ENCODE assay signal across 9 cellular contexts in the genomic region with DNA sequence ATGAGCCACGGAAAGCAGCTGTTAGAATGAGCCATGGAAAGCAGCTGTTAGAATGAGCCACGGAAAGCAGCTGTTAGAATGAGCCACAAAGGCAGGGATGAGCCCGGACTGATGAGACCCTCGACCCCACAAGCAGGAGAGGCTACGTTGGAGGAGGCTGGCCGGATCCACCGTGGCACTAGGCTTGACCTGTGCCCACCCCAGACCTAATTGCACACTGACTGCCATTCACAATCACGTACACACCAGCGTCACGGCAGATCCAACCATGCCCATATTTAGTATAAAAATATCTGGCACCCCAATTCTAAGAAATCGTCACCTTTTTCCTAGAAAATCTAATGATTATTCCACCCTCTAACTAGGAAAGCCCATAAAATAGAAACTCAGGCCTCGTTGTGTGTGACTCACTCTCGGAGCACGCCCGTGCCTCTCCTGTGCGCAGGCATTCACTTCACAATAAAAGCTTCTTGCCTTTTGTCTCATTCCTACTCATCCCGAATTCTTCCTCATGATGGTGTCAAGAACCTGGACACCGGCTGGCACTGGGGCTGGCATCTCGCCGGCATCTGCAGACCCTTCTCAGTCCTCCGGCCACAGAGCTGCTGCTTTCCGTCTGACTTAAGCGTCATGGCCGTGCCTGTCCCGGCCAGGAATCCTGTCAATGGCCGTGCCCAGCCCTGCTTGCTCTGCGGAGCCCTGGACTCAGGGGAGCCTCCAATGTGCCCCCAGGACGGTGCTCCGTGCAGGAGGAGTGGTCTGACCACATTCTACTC. TPM values are rescaled to one million over a fixed set of nuclear protein-coding genes. Genes with fewer than 3 reads are reported as not detected.
A peak's percentile ranks its signal among the peaks of the same experiment; 100 is the strongest.
DNase-seq lines count a peak whose midpoint lies in the region; ATAC-seq, FAIRE-seq and TF ChIP-seq lines count a peak whose summit lies in the region.
"Had no signal": no experiment of that assay in that cellular context is flagged by ENCODE, and none has a peak within 500 bp of the region (broad histone marks: within the 10 kb centered on the region; RNA-seq: fewer than 3 reads in every experiment).

No MANE protein-coding gene starts in this region.

- H3K27ac Mint-ChIP-seq in T-helper 2 cell treated with Interferon-gamma antibody and Interleukin-4, amounts not matched to agents 5 μg/mL and 100 μg/mL, for 36 hours = peak overlapping the region; percentile 27
- H3K27ac Mint-ChIP-seq in astrocyte (ENCODE audit: unreplicated experiment) = no peak overlapping the region

- H3K9ac ChIP-seq in astrocyte (ENCODE audit: low read length) = peak overlapping the region; percentile 62
- peak overlapping the region; percentile 74 for H3K9ac ChIP-seq in keratinocyte (ENCODE audit: control insufficient read depth, extremely low read depth, insufficient read depth, low read length)

- H3K4me3 ChIP-seq in astrocyte (ENCODE audit: insufficient read depth, low read depth, low read length) (peak overlapping the region; percentile 50), keratinocyte (ENCODE audit: control insufficient read depth in 2 of 3, extremely low read depth in 1 of 3, insufficient read depth in 2 of 3, low read depth in 1 of 3, low read length in 3 of 3) (peak overlapping the region in 2 of 3 experiments; percentile 65 to 67), urinary bladder (ENCODE audit: low read depth, low read length) (peak overlapping the region; percentile 4)

- H3K4me2 ChIP-seq in astrocyte (ENCODE audit: low read length) (peak overlapping the region; percentile 88), keratinocyte (ENCODE audit: control insufficient read depth, extremely low read depth, insufficient read depth, low read depth, low read length) (peak overlapping the region; percentile 91)

- H2AFZ ChIP-seq in astrocyte (ENCODE audit: low read depth, low read length) (peak overlapping the region; percentile 93), keratinocyte (ENCODE audit: control insufficient read depth, low read length) (peak overlapping the region; percentile 94)

- H3K27ac ChIP-seq in astrocyte (ENCODE audit: low read depth, low read length) (no peak overlapping the region), keratinocyte (ENCODE audit: control insufficient read depth, insufficient read depth, low read length) (peak overlapping the region; percentile 82), urinary bladder (ENCODE audit: low read depth) (no peak overlapping the region)

- H3K9me3 ChIP-seq in astrocyte (ENCODE audit: insufficient read depth, low read depth, low read length) = peaks cover 3% of the 10 kb centered on the region
- no peaks in the 10 kb centered on the region for H3K9me3 ChIP-seq in keratinocyte (ENCODE audit: control insufficient read depth, low read depth, low read length)

- no peaks in the 10 kb centered on the region for H3K79me2 ChIP-seq in astrocyte (ENCODE audit: insufficient read depth, low read length)
- H3K79me2 ChIP-seq in keratinocyte (ENCODE audit: control insufficient read depth, insufficient read depth, low read length) = no peaks in the 10 kb centered on the region

- no peak for ATAC-seq in GM21825 (IDR thresholded peaks at IDR 0.05; ENCODE audit: unreplicated experiment)

- no peaks in the 10 kb centered on the region for H3K36me3 Mint-ChIP-seq in T-helper 2 cell treated with Interferon-gamma antibody and Interleukin-4, amounts not matched to agents 5 μg/mL and 100 μg/mL, for 36 hours (ENCODE audit: low read depth)
- H3K36me3 Mint-ChIP-seq in astrocyte (ENCODE audit: low read depth, unreplicated experiment) = peaks cover 1% of the 10 kb centered on the region

- peaks cover 2% of the 10 kb centered on the region for H3K27me3 ChIP-seq in astrocyte (ENCODE audit: insufficient read depth, low read length)
- peaks cover 11% of the 10 kb centered on the region for H3K27me3 ChIP-seq in keratinocyte (ENCODE audit: control insufficient read depth, extremely low read depth, insufficient read depth, low read length)

- H3K4me1 ChIP-seq in astrocyte (ENCODE audit: insufficient read depth, low read length) (peaks cover 27% of the 10 kb centered on the region), keratinocyte (ENCODE audit: control insufficient read depth, extremely low read depth, insufficient read depth, low read length) (peaks cover 34% of the 10 kb centered on the region), urinary bladder (ENCODE audit: insufficient read depth) (no peaks in the 10 kb centered on the region)

- peaks cover 18% of the 10 kb centered on the region for H3K4me1 Mint-ChIP-seq in T-helper 2 cell treated with Interferon-gamma antibody and Interleukin-4, amounts not matched to agents 5 μg/mL and 100 μg/mL, for 36 hours (ENCODE audit: low read depth)
- H3K4me1 Mint-ChIP-seq in astrocyte (ENCODE audit: low read depth, unreplicated experiment) = peaks cover 3% of the 10 kb centered on the region

- dilution Hi-C loops in keratinocyte (cut with MboI; ENCODE audit: extremely low pct_ligation_motif_present, low sequenced_read_pairs) = no loop called here

- no peaks in the 10 kb centered on the region for H3K9me1 ChIP-seq in keratinocyte (ENCODE audit: control insufficient read depth, extremely low read depth, insufficient read depth, low read length)

- DNase-seq in T-helper 2 cell treated with Interferon-gamma antibody and Interleukin-4, amounts not matched to agents 5 μg/mL and 100 μg/mL, for 36 hours (ENCODE audit: low spot score) = no peak
- DNase-seq in T-helper 2 cell (no peak), astrocyte (ENCODE audit: low read depth) (peak; percentile 65), keratinocyte (ENCODE audit: low read depth, low spot score) (peak; percentile 33), NCI-H1092 treated with DMSO at 0.1 percent for 48 hours (lab: John Stamatoyannopoulos, UW) (no peak)
- DNase-seq in stimulated activated CD4-positive, alpha-beta T cell treated with anti-CD3 and anti-CD28 coated beads, Interleukin-15, amount 100 ng/mL, for 24 hours = no peak

- H4K20me1 ChIP-seq in astrocyte (ENCODE audit: insufficient read depth, low read length) (no peaks in the 10 kb centered on the region), keratinocyte (ENCODE audit: control insufficient read depth, extremely low read depth, insufficient read depth, low read length) (no peaks in the 10 kb centered on the region)

- FAIRE-seq in astrocyte (lab: Jason Lieb, UNC) (peak; percentile 73), keratinocyte (lab: Jason Lieb, UNC) (peak; percentile 89)

- no peak overlapping the region for H3K4me3 Mint-ChIP-seq in T-helper 2 cell treated with Interferon-gamma antibody and Interleukin-4, amounts not matched to agents 5 μg/mL and 100 μg/mL, for 36 hours
- H3K4me3 Mint-ChIP-seq in astrocyte (ENCODE audit: unreplicated experiment) = no peak overlapping the region

- TF ChIP-seq CTCF in astrocyte (IDR thresholded peaks at IDR 0.05; ENCODE audit: insufficient read depth, low read depth, low read length) = no peak
- TF ChIP-seq CTCF in keratinocyte (optimal IDR thresholded peaks at IDR 0.05 in 1 of 3, IDR thresholded peaks at IDR 0.05 in 1 of 3, conservative IDR thresholded peaks at IDR 0.05 in 1 of 3; ENCODE audit: extremely low read depth in 1 of 3, insufficient read depth in 2 of 3, low read length in 3 of 3) = no peak

- H3K9me3 Mint-ChIP-seq in T-helper 2 cell treated with Interferon-gamma antibody and Interleukin-4, amounts not matched to agents 5 μg/mL and 100 μg/mL, for 36 hours = no peaks in the 10 kb centered on the region
- peaks cover 3% of the 10 kb centered on the region for H3K9me3 Mint-ChIP-seq in astrocyte (ENCODE audit: unreplicated experiment)

- peaks cover 10% of the 10 kb centered on the region for H3K27me3 Mint-ChIP-seq in T-helper 2 cell treated with Interferon-gamma antibody and Interleukin-4, amounts not matched to agents 5 μg/mL and 100 μg/mL, for 36 hours (ENCODE audit: low read depth)
- H3K27me3 Mint-ChIP-seq in astrocyte (ENCODE audit: low read depth, unreplicated experiment) = peaks cover 41% of the 10 kb centered on the region

- H3K36me3 ChIP-seq in astrocyte (ENCODE audit: insufficient read depth, low read length) = no peaks in the 10 kb centered on the region
- no peaks in the 10 kb centered on the region for H3K36me3 ChIP-seq in keratinocyte (ENCODE audit: control insufficient read depth in 2 of 2, extremely low read depth in 1 of 2, insufficient read depth in 2 of 2, low read length in 2 of 2)
- no peaks in the 10 kb centered on the region for H3K36me3 ChIP-seq in urinary bladder (ENCODE audit: insufficient read depth)

- WGBS in urinary bladder = 10% methylated on average over 29 of the region's 29 CpGs

RNA-seq across cellular contexts. Expression of gene SECTM1, which starts 5.5 kb away (rescaled TPM):
- total RNA-seq in astrocyte (0.27 TPM in 1 of 2 replicates, not detected in the other), urinary bladder (15.9 TPM)
- polyA plus RNA-seq in keratinocyte (1.7 to 2.2 TPM (median 2.0 TPM) in 3 replicates), urinary bladder (19.2 TPM)
- not detected for polyA plus RNA-seq in keratinocyte (2011; ENCODE audit: low read depth)
- 0.85 and 2.5 TPM in 2 replicates for polyA plus RNA-seq in keratinocyte (2011; cell fraction: cytosol; rRNA removed)
- 1.5 and 2.5 TPM in 2 replicates for polyA plus RNA-seq in keratinocyte (2011; cell fraction: nucleus; rRNA removed)
- polyA plus RNA-seq in keratinocyte (2012; ENCODE audit: low replicate concordance) = 0.78 and 3.3 TPM in 2 replicates
- 2.5 to 4.9 TPM (median 3.7 TPM) in 3 replicates for polyA minus RNA-seq in keratinocyte
- 9.6 TPM for polyA minus RNA-seq in keratinocyte (2011; cell fraction: cytosol; rRNA and poly(A)+ RNA removed)
- 1.6 and 2.8 TPM in 2 replicates for polyA minus RNA-seq in keratinocyte (2011; cell fraction: nucleus; rRNA and poly(A)+ RNA removed)
- polyA plus RNA-seq: neural cell had no signal

RNA-seq across cellular contexts. Expression of gene TEX19, which starts 20.0 kb away (rescaled TPM):
- total RNA-seq in astrocyte (not detected in 2 replicates), urinary bladder (not detected)
- polyA plus RNA-seq in keratinocyte (0.06 TPM in 1 of 3 replicates, not detected in the others), urinary bladder (not detected)
- polyA plus RNA-seq in keratinocyte (2011; ENCODE audit: low read depth) = not detected
- not detected in 2 replicates for polyA plus RNA-seq in keratinocyte (2011; cell fraction: cytosol; rRNA removed)
- not detected in 2 replicates for polyA plus RNA-seq in keratinocyte (2011; cell fraction: nucleus; rRNA removed)
- not detected in 2 replicates for polyA plus RNA-seq in keratinocyte (2012; ENCODE audit: low replicate concordance)
- polyA minus RNA-seq in keratinocyte = not detected in 3 replicates
- not detected for polyA minus RNA-seq in keratinocyte (2011; cell fraction: cytosol; rRNA and poly(A)+ RNA removed)
- not detected in 2 replicates for polyA minus RNA-seq in keratinocyte (2011; cell fraction: nucleus; rRNA and poly(A)+ RNA removed)
- polyA plus RNA-seq: neural cell had no signal

RNA-seq across cellular contexts. Expression of gene CD7, which starts 21.6 kb away (rescaled TPM):
- 0.18 and 0.24 TPM in 2 replicates for total RNA-seq in astrocyte
- polyA plus RNA-seq in keratinocyte = 0.05 TPM in 1 of 3 replicates, not detected in the others
- not detected for polyA plus RNA-seq in keratinocyte (2011; ENCODE audit: low read depth)
- polyA plus RNA-seq in keratinocyte (2011; cell fraction: cytosol; rRNA removed) = not detected in 2 replicates
- not detected in 2 replicates for polyA plus RNA-seq in keratinocyte (2011; cell fraction: nucleus; rRNA removed)
- not detected in 2 replicates for polyA plus RNA-seq in keratinocyte (2012; ENCODE audit: low replicate concordance)
- not detected in 3 replicates for polyA minus RNA-seq in keratinocyte
- not detected for polyA minus RNA-seq in keratinocyte (2011; cell fraction: cytosol; rRNA and poly(A)+ RNA removed)
- not detected in 2 replicates for polyA minus RNA-seq in keratinocyte (2011; cell fraction: nucleus; rRNA and poly(A)+ RNA removed)
- total RNA-seq in urinary bladder = 0.69 TPM
- polyA plus RNA-seq in urinary bladder = 3.7 TPM
- polyA plus RNA-seq: neural cell had no signal

RNA-seq across cellular contexts. Expression of gene UTS2R, which starts 32.5 kb away (rescaled TPM):
- not detected in 2 replicates for total RNA-seq in astrocyte
- not detected in 3 replicates for polyA plus RNA-seq in keratinocyte
- not detected for polyA plus RNA-seq in keratinocyte (2011; ENCODE audit: low read depth)
- polyA plus RNA-seq in keratinocyte (2011; cell fraction: cytosol; rRNA removed) = not detected in 2 replicates
- polyA plus RNA-seq in keratinocyte (2011; cell fraction: nucleus; rRNA removed) = not detected in 2 replicates
- polyA plus RNA-seq in keratinocyte (2012; ENCODE audit: low replicate concordance) = not detected in 2 replicates
- polyA minus RNA-seq in keratinocyte = not detected in 3 replicates
- not detected for polyA minus RNA-seq in keratinocyte (2011; cell fraction: cytosol; rRNA and poly(A)+ RNA removed)
- polyA minus RNA-seq in keratinocyte (2011; cell fraction: nucleus; rRNA and poly(A)+ RNA removed) = not detected in 2 replicates
- total RNA-seq in urinary bladder = not detected
- polyA plus RNA-seq in urinary bladder = not detected
- polyA plus RNA-seq: neural cell had no signal

Comparison
In these comparisons a context has a peak if more than half of its experiments do, and no peak if none do; other contexts are left out.
1. DNase-seq: peak in astrocyte (single experiment) and keratinocyte (single experiment); none in T-helper 2 cell treated with Interferon-gamma antibody and Interleukin-4, amounts not matched to agents 5 μg/mL and 100 μg/mL, for 36 hours (single experiment), T-helper 2 cell (0 of 5), stimulated activated CD4-positive, alpha-beta T cell treated with anti-CD3 and anti-CD28 coated beads, Interleukin-15, amount 100 ng/mL, for 24 hours (single experiment) and NCI-H1092 treated with DMSO at 0.1 percent for 48 hours (single experiment).
2. H3K4me3 ChIP-seq: peak in every context shown above with its lines; median percentile 66 in keratinocyte; 50 in astrocyte; 4 in urinary bladder.
3. RNA of gene SECTM1, which starts 5.5 kb away (total RNA-seq): 15.9 TPM in urinary bladder (single experiment); 0.27 TPM in astrocyte; every median in the first group is over 10 times any median in the second.